Comparison of ENCODE assay signal across 11 cellular contexts in the genomic region with DNA sequence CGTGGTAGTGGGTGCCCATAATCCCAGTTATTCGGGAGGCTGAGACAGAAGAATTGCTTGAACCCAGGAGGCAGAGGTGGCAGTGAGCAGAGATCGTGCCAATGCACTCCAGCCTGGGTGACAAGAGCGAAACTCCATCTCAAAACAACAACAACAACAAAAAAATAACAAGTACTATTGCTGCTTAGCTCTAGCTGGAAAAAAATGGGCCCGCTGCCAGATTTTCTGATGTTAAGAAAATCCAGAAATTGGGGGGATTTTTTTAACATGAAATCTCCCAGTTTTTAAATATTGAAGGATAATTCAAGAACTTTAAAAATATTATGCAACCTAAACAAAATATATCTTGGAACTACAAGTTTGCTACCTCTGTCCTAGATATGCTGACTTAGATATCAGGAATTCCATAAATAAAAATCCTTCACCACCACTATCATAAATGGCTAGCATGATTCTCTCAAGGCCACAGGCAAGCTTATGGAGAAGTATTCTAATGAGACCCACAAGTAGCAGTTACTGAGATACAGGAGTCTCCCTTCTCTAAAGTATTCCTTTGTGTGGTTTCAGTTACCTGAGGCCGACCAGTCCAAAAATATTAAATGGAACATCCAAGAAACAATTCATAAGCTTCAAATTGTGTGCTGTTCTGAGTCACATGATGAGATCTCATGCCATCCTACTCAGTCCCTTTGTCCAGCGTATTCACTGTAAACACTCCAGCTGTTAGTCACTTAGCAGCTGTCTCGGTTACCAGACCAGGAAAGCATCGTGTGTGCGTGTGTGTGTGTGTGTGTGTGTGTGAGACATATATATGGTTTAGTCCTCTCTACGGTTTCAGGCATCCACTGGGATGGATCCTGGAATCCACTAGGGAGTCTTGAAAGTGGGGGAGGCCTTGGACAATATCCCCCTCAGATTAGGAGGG.
DNase-seq lines count a peak whose midpoint lies in the region; ATAC-seq and TF ChIP-seq lines count a peak whose summit lies in the region.
"Had no signal": no experiment of that assay in that cellular context is flagged by ENCODE, and none has a peak within 500 bp of the region (broad histone marks: within the 10 kb centered on the region; RNA-seq: fewer than 3 reads in every experiment).

No MANE protein-coding gene starts in this region.

- CTCF ChIA-PET in MCF 10A (lab: Yijun Ruan, JAX): interaction anchor here (0.5 to 0.7 kb wide), 2 partner anchors 52 to 489 kb away, joined by 3 to 5 read pairs; no protein-coding TSS in a partner anchor

- intact Hi-C loops in breast epithelium (cut with DNase I; ENCODE audit: low total_unique reads) (no loop called here), MCF 10A (cut with micrococcal nuclease) (no loop called here), upper lobe of right lung (cut with DNase I) (no loop called here), posterior vena cava (cut with DNase I) (no loop called here)

- no peaks in the 10 kb centered on the region for H3K9me3 ChIP-seq in breast epithelium
- H3K9me3 ChIP-seq in upper lobe of right lung: no peaks in the 10 kb centered on the region
- H3K9me3 ChIP-seq: A549 had no signal

- ATAC-seq in foreskin keratinocyte (peak; percentile 83), upper lobe of right lung (peak; percentile 21)
- ATAC-seq: A549 had no signal

- no peaks in the 10 kb centered on the region for H3K4me1 Mint-ChIP-seq in MCF 10A (ENCODE audit: insufficient read depth, unreplicated experiment)

- POLR2A ChIA-PET in MCF 10A (lab: Yijun Ruan, JAX): no interaction called here

- H3K4me3 ChIP-seq in breast epithelium (no peak overlapping the region), upper lobe of right lung (no peak overlapping the region)
- H3K4me3 ChIP-seq: A549 had no signal

- H3K27me3 Mint-ChIP-seq in MCF 10A (ENCODE audit: insufficient read depth, unreplicated experiment): no peaks in the 10 kb centered on the region

- no peak for TF ChIP-seq CTCF in breast epithelium (IDR thresholded peaks at IDR 0.05)
- no peak for TF ChIP-seq CTCF in MCF 10A (IDR thresholded peaks at IDR 0.05; ENCODE audit: unreplicated experiment)
- TF ChIP-seq CTCF in foreskin keratinocyte (conservative IDR thresholded peaks at IDR 0.05): no peak
- no peak for TF ChIP-seq CTCF in upper lobe of right lung (IDR thresholded peaks at IDR 0.05)
- no peak for TF ChIP-seq CTCF in GM20000 (IDR thresholded peaks at IDR 0.05; ENCODE audit: extremely low read depth, missing control alignments)

- no peak for TF ChIP-seq POLR2A in breast epithelium (IDR thresholded peaks at IDR 0.05)

- no peaks in the 10 kb centered on the region for H3K36me3 ChIP-seq in breast epithelium
- no peaks in the 10 kb centered on the region for H3K36me3 ChIP-seq in upper lobe of right lung

- H3K4me1 ChIP-seq in breast epithelium: no peaks in the 10 kb centered on the region
- H3K4me1 ChIP-seq in foreskin keratinocyte: peaks cover 10% of the 10 kb centered on the region
- no peaks in the 10 kb centered on the region for H3K4me1 ChIP-seq in upper lobe of right lung
- H3K4me1 ChIP-seq: A549 had no signal

- no peaks in the 10 kb centered on the region for H3K9me3 Mint-ChIP-seq in MCF 10A (ENCODE audit: unreplicated experiment)
- H3K9me3 Mint-ChIP-seq: activated naive CD4-positive, alpha-beta T cell treated with anti-CD3 and anti-CD28 coated beads for 36 hours had no signal

- no TSS peak for BruUV-seq in MCF 10A (replicated peaks; lab: Mats Ljungman, UMichigan)

- H3K4me3 Mint-ChIP-seq in MCF 10A (ENCODE audit: unreplicated experiment): no peak overlapping the region
- H3K4me3 Mint-ChIP-seq: activated naive CD4-positive, alpha-beta T cell treated with anti-CD3 and anti-CD28 coated beads for 36 hours had no signal

- DNase-seq in breast epithelium (ENCODE audit: low spot score in 2 of 2) (no peak), MCF 10A (ENCODE audit: unreplicated experiment) (no peak), RPMI7951 (ENCODE audit: low read depth) (peak; percentile 44), foreskin keratinocyte (peak; percentile 64 to 88), upper lobe of right lung (no peak), GM20000 (ENCODE audit: low spot score) (no peak), posterior vena cava (ENCODE audit: low spot score) (no peak)
- DNase-seq in activated CD4-positive, alpha-beta T cell treated with anti-CD3 and anti-CD28 coated beads for 1 hour: no peak
- DNase-seq: activated naive CD4-positive, alpha-beta T cell treated with anti-CD3 and anti-CD28 coated beads for 36 hours had no signal

- H3K36me3 Mint-ChIP-seq in MCF 10A (ENCODE audit: insufficient read depth, unreplicated experiment): no peaks in the 10 kb centered on the region

- H3K27ac ChIP-seq in breast epithelium (peak overlapping the region; percentile 6 to 63), foreskin keratinocyte (no peak overlapping the region), upper lobe of right lung (no peak overlapping the region)
- H3K27ac ChIP-seq: A549, parathyroid adenoma had no signal

- no peaks in the 10 kb centered on the region for H3K27me3 ChIP-seq in breast epithelium
- H3K27me3 ChIP-seq in foreskin keratinocyte: no peaks in the 10 kb centered on the region
- H3K27me3 ChIP-seq in upper lobe of right lung: no peaks in the 10 kb centered on the region

- H3K27ac Mint-ChIP-seq in MCF 10A (ENCODE audit: low read depth, unreplicated experiment): no peak overlapping the region
- H3K27ac Mint-ChIP-seq: activated naive CD4-positive, alpha-beta T cell treated with anti-CD3 and anti-CD28 coated beads for 36 hours had no signal

Comparison
In these comparisons a context has a peak if more than half of its experiments do, and no peak if none do; other contexts are left out.
1. DNase-seq: peak in RPMI7951 (single experiment) and foreskin keratinocyte (2 of 2); none in breast epithelium (0 of 2), MCF 10A (single experiment), upper lobe of right lung (single experiment), GM20000 (single experiment), posterior vena cava (single experiment) and activated CD4-positive, alpha-beta T cell treated with anti-CD3 and anti-CD28 coated beads for 1 hour (single experiment).
2. H3K27ac ChIP-seq: peak in breast epithelium (2 of 2); none in foreskin keratinocyte (single experiment) and upper lobe of right lung (single experiment).